In the genomic region with DNA sequence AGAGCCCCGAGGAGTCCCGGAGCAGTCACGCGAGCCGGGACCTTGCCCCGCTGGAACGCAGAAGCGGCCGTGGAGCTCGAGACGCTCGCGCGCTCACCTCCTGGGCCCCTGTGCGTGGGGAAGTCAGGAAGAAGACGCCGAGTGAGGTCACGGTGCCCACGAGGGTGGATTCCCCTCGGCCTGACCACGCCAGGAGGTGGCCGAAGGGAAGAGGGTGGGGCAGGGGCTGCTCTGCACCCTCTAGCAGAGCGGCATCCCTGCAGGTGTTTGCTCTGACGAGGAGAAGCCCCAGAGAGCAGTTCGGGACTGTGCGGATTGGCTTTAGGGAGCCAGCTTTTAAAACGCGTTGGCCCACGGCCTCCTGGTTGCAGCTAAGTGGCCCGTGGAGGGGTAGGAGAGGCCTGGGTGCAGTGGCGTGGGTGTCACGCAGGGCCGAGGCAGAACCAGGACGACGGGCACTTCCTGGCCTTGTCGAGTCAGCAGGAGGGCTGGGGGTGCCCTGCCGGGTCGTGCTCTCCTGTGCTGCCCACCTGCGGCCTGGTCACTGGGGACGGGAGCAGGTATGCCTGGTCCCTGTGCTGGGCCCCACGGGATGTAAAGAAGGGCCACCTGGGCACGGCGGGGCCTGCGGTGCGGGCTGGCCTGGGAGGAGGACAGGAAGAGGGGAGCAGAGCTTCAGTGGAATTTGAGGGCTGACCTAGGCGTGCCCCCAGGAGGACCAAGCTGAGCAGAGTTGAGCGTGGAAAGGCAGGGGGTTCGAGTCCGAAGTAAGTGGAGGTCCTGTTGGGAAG, we compare ENCODE assay signal across 8 cellular contexts. TPM values are rescaled to one million over a fixed set of nuclear protein-coding genes. Genes with fewer than 3 reads are reported as not detected.
DNase-seq lines count a peak whose midpoint lies in the region; ATAC-seq, FAIRE-seq and TF ChIP-seq lines count a peak whose summit lies in the region.

No MANE protein-coding gene starts in this region.

- no peaks in the 10 kb centered on the region for H3K9me3 ChIP-seq in keratinocyte (ENCODE audit: control insufficient read depth, low read depth, low read length)
- no peaks in the 10 kb centered on the region for H3K9me3 ChIP-seq in stomach smooth muscle (ENCODE audit: control insufficient read depth in 2 of 2, low read length in 2 of 2)

- H3K9ac ChIP-seq in keratinocyte (ENCODE audit: control insufficient read depth, extremely low read depth, insufficient read depth, low read length) (peak overlapping the region; percentile 86), stomach smooth muscle (ENCODE audit: low read length in 2 of 2) (peak overlapping the region; percentile 72 to 83)

- peak overlapping the region; percentile 92 for H3K27ac ChIP-seq in angular gyrus (ENCODE audit: low read depth, low read length)
- peak overlapping the region; percentile 84 for H3K27ac ChIP-seq in keratinocyte (ENCODE audit: control insufficient read depth, insufficient read depth, low read length)
- peak overlapping the region; percentile 55 for H3K27ac ChIP-seq in stomach smooth muscle (ENCODE audit: low read length)

- FAIRE-seq in keratinocyte (lab: Jason Lieb, UNC) = no peak

- H3K27me3 ChIP-seq in keratinocyte (ENCODE audit: control insufficient read depth, extremely low read depth, insufficient read depth, low read length) (no peaks in the 10 kb centered on the region), stomach smooth muscle (ENCODE audit: control insufficient read depth in 1 of 2, insufficient read depth in 2 of 2, low read length in 2 of 2) (no peaks in the 10 kb centered on the region)

- H3K79me2 ChIP-seq in keratinocyte (ENCODE audit: control insufficient read depth, insufficient read depth, low read length) = peaks cover 52% of the 10 kb centered on the region

- H3K36me3 ChIP-seq in keratinocyte (ENCODE audit: control insufficient read depth in 2 of 2, extremely low read depth in 1 of 2, insufficient read depth in 2 of 2, low read length in 2 of 2) = peaks cover 7 to 10% of the 10 kb centered on the region in 2 experiments
- H3K36me3 ChIP-seq in stomach smooth muscle (ENCODE audit: control insufficient read depth in 2 of 2, insufficient read depth in 2 of 2, low read length in 2 of 2) = peaks cover 0 to 2% of the 10 kb centered on the region in 2 donors

- no peak overlapping the region for H2AFZ ChIP-seq in keratinocyte (ENCODE audit: control insufficient read depth, low read length)

- peak; percentile 7 for ATAC-seq in HG03460 (IDR thresholded peaks at IDR 0.05; ENCODE audit: unreplicated experiment)
- no peak for ATAC-seq in HG02970 (IDR thresholded peaks at IDR 0.05; ENCODE audit: low FRiP score, unreplicated experiment)
- ATAC-seq in GM21447 (IDR thresholded peaks at IDR 0.05; ENCODE audit: unreplicated experiment) = no peak

- H3K4me2 ChIP-seq in keratinocyte (ENCODE audit: control insufficient read depth, extremely low read depth, insufficient read depth, low read depth, low read length) = peak overlapping the region; percentile 93

- peak overlapping the region; percentile 69 to 89 (median 86) for H3K4me3 ChIP-seq in keratinocyte (ENCODE audit: control insufficient read depth in 2 of 3, extremely low read depth in 1 of 3, insufficient read depth in 2 of 3, low read depth in 1 of 3, low read length in 3 of 3)
- peak overlapping the region; percentile 87 to 93 for H3K4me3 ChIP-seq in stomach smooth muscle (ENCODE audit: low read length in 2 of 2)

- DNase-seq in GM13977 (ENCODE audit: low spot score) (peak; percentile 27), keratinocyte (ENCODE audit: low read depth, low spot score) (no peak), Kasumi-1 (lab: John Stamatoyannopoulos, UW) (no peak)

- H4K20me1 ChIP-seq in keratinocyte (ENCODE audit: control insufficient read depth, extremely low read depth, insufficient read depth, low read length) = peaks cover 8% of the 10 kb centered on the region

- dilution Hi-C loops in keratinocyte (cut with MboI; ENCODE audit: extremely low pct_ligation_motif_present, low sequenced_read_pairs) = no loop called here

- in situ Hi-C loops in GM13977 (cut with MboI; ENCODE audit: low pct_unique_long_range_greater_than_20kb, low sequenced_read_pairs, unreplicated experiment) = no loop called here

- no peak for TF ChIP-seq CTCF in GM13977 (IDR thresholded peaks at IDR 0.05; ENCODE audit: extremely low read depth, insufficient read depth, missing control alignments)
- TF ChIP-seq CTCF in keratinocyte (optimal IDR thresholded peaks at IDR 0.05 in 1 of 3, IDR thresholded peaks at IDR 0.05 in 1 of 3, conservative IDR thresholded peaks at IDR 0.05 in 1 of 3; ENCODE audit: extremely low read depth in 1 of 3, insufficient read depth in 2 of 3, low read length in 3 of 3) = no peak

- H3K4me1 ChIP-seq in keratinocyte (ENCODE audit: control insufficient read depth, extremely low read depth, insufficient read depth, low read length) = peaks cover 24% of the 10 kb centered on the region
- H3K4me1 ChIP-seq in stomach smooth muscle (ENCODE audit: control insufficient read depth, insufficient read depth, low read length) = peaks cover 34% of the 10 kb centered on the region

- H3K9me1 ChIP-seq in keratinocyte (ENCODE audit: control insufficient read depth, extremely low read depth, insufficient read depth, low read length) = no peaks in the 10 kb centered on the region

RNA-seq across cellular contexts. Expression of a gene that starts 1.0 kb away (rescaled TPM):
- polyA plus RNA-seq in keratinocyte = 144 to 211 TPM (median 154 TPM) in 3 replicates
- polyA plus RNA-seq in keratinocyte (2011; ENCODE audit: low read depth) = 104 TPM
- polyA plus RNA-seq in keratinocyte (2011; cell fraction: cytosol; rRNA removed) = 101 and 129 TPM in 2 replicates
- 140 and 148 TPM in 2 replicates for polyA plus RNA-seq in keratinocyte (2011; cell fraction: nucleus; rRNA removed)
- 111 and 154 TPM in 2 replicates for polyA plus RNA-seq in keratinocyte (2012; ENCODE audit: low replicate concordance)
- 198 to 322 TPM (median 204 TPM) in 3 replicates for polyA minus RNA-seq in keratinocyte
- 58.1 TPM for polyA minus RNA-seq in keratinocyte (2011; cell fraction: cytosol; rRNA and poly(A)+ RNA removed)
- 49.2 and 82.9 TPM in 2 replicates for polyA minus RNA-seq in keratinocyte (2011; cell fraction: nucleus; rRNA and poly(A)+ RNA removed)

RNA-seq across cellular contexts. Expression of a gene that starts 56.2 kb away (rescaled TPM):
- 126 to 167 TPM (median 152 TPM) in 3 replicates for polyA plus RNA-seq in keratinocyte
- 168 TPM for polyA plus RNA-seq in keratinocyte (2011; ENCODE audit: low read depth)
- polyA plus RNA-seq in keratinocyte (2011; cell fraction: cytosol; rRNA removed) = 208 and 215 TPM in 2 replicates
- polyA plus RNA-seq in keratinocyte (2011; cell fraction: nucleus; rRNA removed) = 66.9 and 73.9 TPM in 2 replicates
- polyA plus RNA-seq in keratinocyte (2012; ENCODE audit: low replicate concordance) = 168 and 493 TPM in 2 replicates
- polyA minus RNA-seq in keratinocyte = 34.1 to 136 TPM (median 81.0 TPM) in 3 replicates
- polyA minus RNA-seq in keratinocyte (2011; cell fraction: cytosol; rRNA and poly(A)+ RNA removed) = 68.9 TPM
- polyA minus RNA-seq in keratinocyte (2011; cell fraction: nucleus; rRNA and poly(A)+ RNA removed) = 14.6 and 18.0 TPM in 2 replicates
